8 cellular contexts compared by ENCODE assay signal in genomic region chr3:127589600-127590281, GRCh38. TPM values are rescaled to one million over a fixed set of nuclear protein-coding genes. Genes with fewer than 3 reads are reported as not detected.
DNase-seq lines count a peak whose midpoint lies in the region; ATAC-seq and TF ChIP-seq lines count a peak whose summit lies in the region.

No MANE protein-coding gene starts in this region.

- peak; percentile 30 for DNase-seq in GM03348 (ENCODE audit: low spot score)
- peak in 1 of 2 experiments; percentile 29 for DNase-seq in HAP-1 (ENCODE audit: low spot score in 2 of 2)
- DNase-seq in SJCRH30 = no peak
- DNase-seq in effector CD8-positive, alpha-beta T cell (lab: John Stamatoyannopoulos, UW) = peak; percentile 17
- DNase-seq in mucosa of descending colon = peak in 2 of 3 donors; percentile 30 to 71
- no peak for DNase-seq in NCI-H510A (lab: John Stamatoyannopoulos, UW)

- intact Hi-C loops in mucosa of descending colon (cut with DNase I, micrococcal nuclease) = no loop called here

- peak overlapping the region; percentile 70 for H3K27ac ChIP-seq in SJCRH30
- H3K27ac ChIP-seq in urinary bladder (ENCODE audit: low read depth) = peak overlapping the region; percentile 92

- no peak for TF ChIP-seq CTCF in mucosa of descending colon (IDR thresholded peaks at IDR 0.05)

- H3K36me3 ChIP-seq in HAP-1 (replicated peaks) (peaks cover 5% of the 10 kb centered on the region), SJCRH30 (no peaks in the 10 kb centered on the region), mucosa of descending colon (ENCODE audit: low read depth) (no peaks in the 10 kb centered on the region), urinary bladder (ENCODE audit: insufficient read depth) (no peaks in the 10 kb centered on the region)

- H3K4me1 ChIP-seq in HAP-1 = peaks cover 14% of the 10 kb centered on the region
- H3K4me1 ChIP-seq in SJCRH30 = peaks cover 7% of the 10 kb centered on the region; the same call in 1 of the 2 replicates
- H3K4me1 ChIP-seq in mucosa of descending colon (ENCODE audit: low read depth) = peaks cover 22% of the 10 kb centered on the region
- H3K4me1 ChIP-seq in urinary bladder (ENCODE audit: insufficient read depth) = peaks cover 2% of the 10 kb centered on the region

- in situ Hi-C loops in HAP-1 (cut with MboI; ENCODE audit: low sequenced_read_pairs) = no loop called here

- ATAC-seq in mucosa of descending colon (peak; percentile 8), HG02884 (IDR thresholded peaks at IDR 0.05; ENCODE audit: unreplicated experiment) (no peak)

- H3K27me3 ChIP-seq in HAP-1 (ENCODE audit: low read depth) (no peaks in the 10 kb centered on the region), SJCRH30 (no peaks in the 10 kb centered on the region)

- under 1% methylated on average over 56 of the region's 56 CpGs for WGBS in urinary bladder

- H3K4me3 ChIP-seq in HAP-1 (peak overlapping the region; percentile 63), SJCRH30 (peak overlapping the region; percentile 82), mucosa of descending colon (peak overlapping the region; percentile 91), urinary bladder (ENCODE audit: low read depth, low read length) (peak overlapping the region; percentile 92)

- H3K9me3 ChIP-seq in HAP-1 = no peaks in the 10 kb centered on the region
- H3K9me3 ChIP-seq in SJCRH30 (replicated peaks) = no peaks in the 10 kb centered on the region
- no peaks in the 10 kb centered on the region for H3K9me3 ChIP-seq in mucosa of descending colon

RNA-seq across cellular contexts. Expression of gene TPRA1, which starts 0.8 kb away (rescaled TPM):
- total RNA-seq in SJCRH30 (2014; rRNA removed; shearing (Covaris generic)) = 24.4 and 24.8 TPM in 2 replicates
- total RNA-seq in mucosa of descending colon = 10 to 100 TPM; 24.2 to 37.0 (median 29.3) TPM
- 20.6 TPM for total RNA-seq in urinary bladder
- 41.5 TPM for polyA plus RNA-seq in urinary bladder

RNA-seq across cellular contexts. Expression of gene MCM2, which starts 8.5 kb away (rescaled TPM):
- 179 and 182 TPM in 2 replicates for total RNA-seq in SJCRH30 (2014; rRNA removed; shearing (Covaris generic))
- 10 to 100 TPM in 2 of 3 donors, 1 to 10 TPM in 1; 5.2 to 23.1 (median 10.3) TPM for total RNA-seq in mucosa of descending colon
- total RNA-seq in urinary bladder = 24.0 TPM
- polyA plus RNA-seq in urinary bladder = 9.1 TPM

RNA-seq across cellular contexts. Expression of gene PODXL2, which starts 39.2 kb away (rescaled TPM):
- 10.7 and 10.9 TPM in 2 replicates for total RNA-seq in SJCRH30 (2014; rRNA removed; shearing (Covaris generic))
- total RNA-seq in mucosa of descending colon (10 to 100 TPM in 2 of 3 donors, 1 to 10 TPM in 1; 5.4 to 18.5 (median 16.2) TPM), urinary bladder (4.2 TPM)
- polyA plus RNA-seq in urinary bladder = 5.5 TPM

Comparison
In these comparisons a context has a peak if more than half of its experiments do, and no peak if none do; other contexts are left out.
1. DNase-seq: peak in GM03348 (single experiment), effector CD8-positive, alpha-beta T cell (single experiment) and mucosa of descending colon (2 of 3); none in SJCRH30 (0 of 2) and NCI-H510A (single experiment).
2. Peak in every context shown above with its lines, with median percentiles within 50 percentile points of each other: H3K4me3 ChIP-seq.